12 cellular contexts compared by ENCODE assay signal in the genomic region with DNA sequence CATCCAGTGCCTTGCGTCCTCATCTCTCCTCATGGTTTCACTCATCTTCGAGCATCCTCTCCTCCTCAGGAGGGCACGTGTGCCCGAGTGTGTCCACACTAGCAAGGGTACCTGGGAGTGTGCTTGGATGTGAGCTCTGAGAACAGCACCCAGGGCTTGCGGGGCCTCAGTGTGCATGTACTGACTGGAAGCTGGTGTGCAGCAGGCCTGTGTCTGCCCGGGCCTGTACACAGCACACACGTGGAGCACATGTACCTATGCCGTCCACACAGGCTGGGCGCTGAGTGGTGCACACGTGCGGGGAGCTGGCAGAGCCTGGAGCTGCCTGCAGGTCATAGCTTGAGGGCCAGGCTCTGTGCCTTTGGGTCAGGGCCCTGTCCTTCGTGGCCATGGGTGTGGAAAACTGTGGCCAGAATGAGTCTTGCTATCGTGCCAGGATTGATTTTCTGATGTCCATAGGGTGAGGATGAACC. TPM values are rescaled to one million over a fixed set of nuclear protein-coding genes. Genes with fewer than 3 reads are reported as not detected.
A peak's percentile ranks its signal among the peaks of the same experiment; 100 is the strongest.
DNase-seq lines count a peak whose midpoint lies in the region; ATAC-seq and TF ChIP-seq lines count a peak whose summit lies in the region.
"Had no signal": no experiment of that assay in that cellular context is flagged by ENCODE, and none has a peak within 500 bp of the region (broad histone marks: within the 10 kb centered on the region; RNA-seq: fewer than 3 reads in every experiment).

No MANE protein-coding gene starts in this region.

- peaks cover 0 to 31% of the 10 kb centered on the region in 2 donors for H3K4me1 ChIP-seq in right atrium auricular region
- H3K4me1 ChIP-seq in sigmoid colon: peaks cover 0 to 7% (median 2%) of the 10 kb centered on the region in 4 donors

- H3K27ac ChIP-seq in right atrium auricular region (no peak overlapping the region), sigmoid colon (no peak overlapping the region)

- peaks cover 84% of the 10 kb centered on the region for H3K36me3 Mint-ChIP-seq in activated CD4-positive, alpha-beta T cell treated with anti-CD3 and anti-CD28 coated beads, Interleukin-2, amount 10 ng/mL, durations not matched to agents 7 days and 5 days (ENCODE audit: low read depth)
- peaks cover 53% of the 10 kb centered on the region for H3K36me3 Mint-ChIP-seq in activated CD4-positive, alpha-beta memory T cell treated with anti-CD3 and anti-CD28 coated beads for 36 hours

- H3K4me1 Mint-ChIP-seq in activated CD4-positive, alpha-beta T cell treated with anti-CD3 and anti-CD28 coated beads, Interleukin-2, amount 10 ng/mL, durations not matched to agents 7 days and 5 days: peaks cover 10% of the 10 kb centered on the region
- H3K4me1 Mint-ChIP-seq in activated CD4-positive, alpha-beta memory T cell treated with anti-CD3 and anti-CD28 coated beads for 36 hours (ENCODE audit: low read depth): peaks cover 3% of the 10 kb centered on the region

- H3K4me3 ChIP-seq in right atrium auricular region: no peak overlapping the region
- no peak overlapping the region for H3K4me3 ChIP-seq in sigmoid colon

- POLR2A ChIA-PET in activated CD4-positive, alpha-beta T cell treated with anti-CD3 and anti-CD28 coated beads, Interleukin-2, amount 10 ng/mL, durations not matched to agents 7 days and 5 days (lab: Charles Lee): no interaction called here
- POLR2A ChIA-PET in activated CD4-positive, alpha-beta memory T cell treated with anti-CD3 and anti-CD28 coated beads for 36 hours (lab: Charles Lee): no interaction called here

- TF ChIP-seq CTCF in right atrium auricular region (IDR thresholded peaks at IDR 0.05) (no peak), sigmoid colon (IDR thresholded peaks at IDR 0.05) (no peak)

- H3K27me3 Mint-ChIP-seq in activated CD4-positive, alpha-beta T cell treated with anti-CD3 and anti-CD28 coated beads, Interleukin-2, amount 10 ng/mL, durations not matched to agents 7 days and 5 days: no peaks in the 10 kb centered on the region
- no peaks in the 10 kb centered on the region for H3K27me3 Mint-ChIP-seq in activated CD4-positive, alpha-beta memory T cell treated with anti-CD3 and anti-CD28 coated beads for 36 hours

- intact Hi-C loops in activated CD4-positive, alpha-beta memory T cell treated with anti-CD3 and anti-CD28 coated beads for 36 hours (cut with micrococcal nuclease): no loop called here
- intact Hi-C loops in sigmoid colon (cut with DNase I): no loop called here

- CTCF ChIA-PET in activated CD4-positive, alpha-beta T cell treated with anti-CD3 and anti-CD28 coated beads, Interleukin-2, amount 10 ng/mL, durations not matched to agents 7 days and 5 days (lab: Charles Lee): interaction anchor here (0.8 to 2.4 kb wide), 3 partner anchors 15 to 62 kb away, joined by 3 to 7 read pairs (median 4); no protein-coding TSS in a partner anchor
- CTCF ChIA-PET in activated CD4-positive, alpha-beta memory T cell treated with anti-CD3 and anti-CD28 coated beads for 36 hours (lab: Charles Lee): interaction anchor here (0.8 to 6.2 kb wide), 4 partner anchors 13 to 64 kb away, joined by 3 to 60 read pairs (median 4); no protein-coding TSS in a partner anchor

- DNase-seq in activated CD4-positive, alpha-beta T cell treated with anti-CD3 and anti-CD28 coated beads, Interleukin-2, amount 10 ng/mL, durations not matched to agents 7 days and 5 days: no peak
- no peak for DNase-seq in activated CD4-positive, alpha-beta T cell treated with anti-CD3 and anti-CD28 coated beads for 1 hour
- no peak for DNase-seq in activated CD4-positive, alpha-beta memory T cell treated with anti-CD3 and anti-CD28 coated beads for 36 hours
- DNase-seq in right atrium auricular region (ENCODE audit: low spot score) (peak; percentile 51), sigmoid colon (peak; percentile 49), dedifferentiated amniotic fluid mesenchymal stem cell (ENCODE audit: extremely low spot score) (no peak), NCI-H128 (lab: John Stamatoyannopoulos, UW; ENCODE audit: unreplicated experiment) (no peak)
- DNase-seq: DMS79; NCI-H1436; NK-92 treated with Interleukin-12 subunit alpha and Interleukin-12 subunit beta, amount 100 ng/mL, for 24 hours; stimulated activated CD4-positive, alpha-beta T cell treated with anti-CD3 and anti-CD28 coated beads, Interleukin-12 subunit alpha, Interleukin-12 subunit beta, amount 100 ng/mL, for 4 hours had no signal

- ATAC-seq in GM21619 (IDR thresholded peaks at IDR 0.05; ENCODE audit: unreplicated experiment): no peak

- H3K27me3 ChIP-seq in right atrium auricular region (no peaks in the 10 kb centered on the region), sigmoid colon (no peaks in the 10 kb centered on the region)

- 83 to 88% methylated on average over 13 of the region's 13 CpGs for WGBS in sigmoid colon, 2 donors

- H3K9me3 ChIP-seq in right atrium auricular region: no peaks in the 10 kb centered on the region
- H3K9me3 ChIP-seq in sigmoid colon: no peaks in the 10 kb centered on the region

- no peak overlapping the region for H3K4me3 Mint-ChIP-seq in activated CD4-positive, alpha-beta T cell treated with anti-CD3 and anti-CD28 coated beads, Interleukin-2, amount 10 ng/mL, durations not matched to agents 7 days and 5 days
- no peak overlapping the region for H3K4me3 Mint-ChIP-seq in activated CD4-positive, alpha-beta memory T cell treated with anti-CD3 and anti-CD28 coated beads for 36 hours

- TF ChIP-seq POLR2A in sigmoid colon (IDR thresholded peaks at IDR 0.05): no peak

- H3K9me3 Mint-ChIP-seq in activated CD4-positive, alpha-beta T cell treated with anti-CD3 and anti-CD28 coated beads, Interleukin-2, amount 10 ng/mL, durations not matched to agents 7 days and 5 days: peaks cover 9% of the 10 kb centered on the region
- peaks cover 37% of the 10 kb centered on the region for H3K9me3 Mint-ChIP-seq in activated CD4-positive, alpha-beta memory T cell treated with anti-CD3 and anti-CD28 coated beads for 36 hours

- TF ChIP-seq EP300 in sigmoid colon (IDR thresholded peaks at IDR 0.05): no peak

- H3K27ac Mint-ChIP-seq in activated CD4-positive, alpha-beta T cell treated with anti-CD3 and anti-CD28 coated beads, Interleukin-2, amount 10 ng/mL, durations not matched to agents 7 days and 5 days: peak overlapping the region; percentile 64
- peak overlapping the region; percentile 73 for H3K27ac Mint-ChIP-seq in activated CD4-positive, alpha-beta memory T cell treated with anti-CD3 and anti-CD28 coated beads for 36 hours

- H3K36me3 ChIP-seq in right atrium auricular region (no peaks in the 10 kb centered on the region), sigmoid colon (peaks cover 0 to 11% (median 1%) of the 10 kb centered on the region in 4 donors)

RNA-seq across cellular contexts. Expression of a gene that starts 34.9 kb away (rescaled TPM):
- total RNA-seq in activated CD4-positive, alpha-beta T cell treated with anti-CD3 and anti-CD28 coated beads, Interleukin-2, amount 10 ng/mL, durations not matched to agents 7 days and 5 days: 10 to 100 TPM; 14.5 to 16.7 TPM
- 10 to 100 TPM; 28.9 to 29.1 TPM for total RNA-seq in activated CD4-positive, alpha-beta memory T cell treated with anti-CD3 and anti-CD28 coated beads for 36 hours
- total RNA-seq in right atrium auricular region: 100 to 1,000 TPM; 191 to 361 TPM
- 100 to 1,000 TPM; 129 to 220 (median 157) TPM for total RNA-seq in sigmoid colon
- 100 to 1,000 TPM; 147 to 402 (median 255) TPM for polyA plus RNA-seq in sigmoid colon

RNA-seq across cellular contexts. Expression of a gene that starts 41.1 kb away (rescaled TPM):
- 100 to 1,000 TPM; 135 to 176 TPM for total RNA-seq in activated CD4-positive, alpha-beta T cell treated with anti-CD3 and anti-CD28 coated beads, Interleukin-2, amount 10 ng/mL, durations not matched to agents 7 days and 5 days
- 100 to 1,000 TPM; 155 to 164 TPM for total RNA-seq in activated CD4-positive, alpha-beta memory T cell treated with anti-CD3 and anti-CD28 coated beads for 36 hours
- total RNA-seq in right atrium auricular region: 1 to 10 TPM; 1.9 to 2.3 TPM
- 10 to 100 TPM in 1 of 4 donors, 1 to 10 TPM in 3; 4.6 to 14.3 (median 7.7) TPM for total RNA-seq in sigmoid colon
- 10 to 100 TPM in 1 of 3 donors, 1 to 10 TPM in 2; 2.1 to 10.4 (median 6.6) TPM for polyA plus RNA-seq in sigmoid colon

Comparison
In these comparisons a context has a peak if more than half of its experiments do, and no peak if none do; other contexts are left out.
1. DNase-seq: peak in right atrium auricular region (single experiment) and sigmoid colon (single experiment); none in activated CD4-positive, alpha-beta T cell treated with anti-CD3 and anti-CD28 coated beads, Interleukin-2, amount 10 ng/mL, durations not matched to agents 7 days and 5 days (single experiment), activated CD4-positive, alpha-beta T cell treated with anti-CD3 and anti-CD28 coated beads for 1 hour (single experiment), activated CD4-positive, alpha-beta memory T cell treated with anti-CD3 and anti-CD28 coated beads for 36 hours (single experiment), dedifferentiated amniotic fluid mesenchymal stem cell (single experiment) and NCI-H128 (single experiment).
2. RNA of a gene that starts 34.9 kb away (total RNA-seq): 191 to 361 TPM in right atrium auricular region and 129 to 220 TPM in sigmoid colon; 28.9 to 29.1 TPM in activated CD4-positive, alpha-beta memory T cell treated with anti-CD3 and anti-CD28 coated beads for 36 hours and 14.5 to 16.7 TPM in activated CD4-positive, alpha-beta T cell treated with anti-CD3 and anti-CD28 coated beads, Interleukin-2, amount 10 ng/mL, durations not matched to agents 7 days and 5 days; every median in the first group is over 4 times any median in the second.
3. RNA of a gene that starts 41.1 kb away (total RNA-seq): 135 to 176 TPM in activated CD4-positive, alpha-beta T cell treated with anti-CD3 and anti-CD28 coated beads, Interleukin-2, amount 10 ng/mL, durations not matched to agents 7 days and 5 days and 155 to 164 TPM in activated CD4-positive, alpha-beta memory T cell treated with anti-CD3 and anti-CD28 coated beads for 36 hours; 4.6 to 14.3 TPM in sigmoid colon and 1.9 to 2.3 TPM in right atrium auricular region; every median in the first group is over 4 times any median in the second.